8 cellular contexts compared by ENCODE assay signal in the genomic region with DNA sequence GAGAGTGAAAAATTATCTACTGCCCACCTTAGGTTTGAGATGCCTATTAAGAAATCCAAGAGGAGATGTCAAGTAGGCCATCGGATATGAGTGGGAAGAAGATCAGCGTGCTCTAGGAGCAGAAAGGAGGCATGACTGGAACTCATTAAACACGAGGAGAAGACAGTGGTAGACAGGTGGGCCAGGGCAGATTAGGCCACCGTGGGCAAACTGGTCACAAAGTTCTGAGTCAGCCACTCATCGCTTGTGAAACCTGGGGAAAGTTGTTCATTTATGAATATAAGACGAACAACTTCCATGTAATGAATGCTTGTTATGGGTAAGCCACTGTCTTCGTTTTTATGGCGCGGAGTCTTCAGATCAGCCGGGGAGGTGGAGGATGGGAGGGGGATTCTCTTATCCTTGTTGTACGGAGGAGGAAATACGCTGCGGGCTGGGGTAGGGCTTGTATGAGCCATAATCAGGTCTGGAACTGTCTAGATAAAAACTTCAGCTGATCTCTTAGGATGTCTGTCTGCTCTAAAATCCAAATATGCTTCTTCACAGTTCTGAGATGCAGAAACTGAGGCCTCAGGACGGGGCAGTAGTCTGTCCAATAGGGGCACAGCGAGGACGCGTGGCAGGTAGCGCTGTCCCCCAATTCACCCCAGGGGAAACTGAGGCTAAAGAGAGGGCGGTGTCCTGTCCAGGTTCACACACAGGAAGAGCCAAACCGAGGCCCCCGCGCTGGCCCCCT. TPM values are rescaled to one million over a fixed set of nuclear protein-coding genes. Genes with fewer than 3 reads are reported as not detected.
DNase-seq lines count a peak whose midpoint lies in the region; ATAC-seq and TF ChIP-seq lines count a peak whose summit lies in the region.

No MANE protein-coding gene starts in this region.

- H3K27ac ChIP-seq in SJCRH30 (peak overlapping the region; percentile 80), trophoblast cell (ENCODE audit: low read depth, low read length) (peak overlapping the region; percentile 31)

- H3K27me3 ChIP-seq in HAP-1 (ENCODE audit: low read depth) (no peaks in the 10 kb centered on the region), SJCRH30 (no peaks in the 10 kb centered on the region), trophoblast cell (ENCODE audit: insufficient read depth, low read length) (no peaks in the 10 kb centered on the region)

- H3K23ac ChIP-seq in trophoblast cell (ENCODE audit: low read length), result no peak overlapping the region

- no CpG with 5 or more reads among the region's 22 CpGs for WGBS in trophoblast cell (ENCODE audit: extremely low coverage, insufficient coverage, insufficient read length)

- H3K4me2 ChIP-seq in trophoblast cell (ENCODE audit: low read length), result peak overlapping the region; percentile 95

- peak overlapping the region; percentile 23 for H2BK5ac ChIP-seq in trophoblast cell (ENCODE audit: low read depth, low read length, poor library complexity)

- H3K79me2 ChIP-seq in trophoblast cell (ENCODE audit: control insufficient read depth, insufficient read depth, low read length, poor library complexity), result peaks cover 2% of the 10 kb centered on the region

- peak overlapping the region; percentile 31 for H3K18ac ChIP-seq in trophoblast cell (ENCODE audit: low read length)

- H4K8ac ChIP-seq in trophoblast cell (ENCODE audit: low read depth, low read length), result peak overlapping the region; percentile 87

- H3K9me3 ChIP-seq in HAP-1 (no peaks in the 10 kb centered on the region), SJCRH30 (replicated peaks) (no peaks in the 10 kb centered on the region), trophoblast cell (ENCODE audit: insufficient read depth, low read depth, low read length) (no peaks in the 10 kb centered on the region)

- in situ Hi-C loops in HAP-1 (cut with MboI; ENCODE audit: low sequenced_read_pairs), result no loop called here

- H3K9ac ChIP-seq in trophoblast cell (ENCODE audit: low read length), result peak overlapping the region; percentile 85

- H2BK120ac ChIP-seq in trophoblast cell (ENCODE audit: insufficient read depth, low read length, poor library complexity), result peak overlapping the region; percentile 20

- H2BK12ac ChIP-seq in trophoblast cell (ENCODE audit: low read length), result no peak overlapping the region

- peaks cover 11% of the 10 kb centered on the region for H3K79me1 ChIP-seq in trophoblast cell (ENCODE audit: low read length)

- peak overlapping the region; percentile 40 for H2AFZ ChIP-seq in trophoblast cell (ENCODE audit: insufficient read depth, low read length, poor library complexity)

- DNase-seq in HAP-1 (ENCODE audit: low spot score in 2 of 2), result no peak
- peak in 1 of 2 experiments; percentile 17 for DNase-seq in SJCRH30
- no peak for DNase-seq in epithelial cell of proximal tubule (ENCODE audit: low read depth)
- DNase-seq in trophoblast cell, result peak in 1 of 2 donors; percentile 39
- DNase-seq in activated CD4-positive, alpha-beta T cell treated with anti-CD3 and anti-CD28 coated beads for 4 hours, result no peak

- H4K91ac ChIP-seq in trophoblast cell (ENCODE audit: low read depth, low read length), result peak overlapping the region; percentile 75

- H2AK5ac ChIP-seq in trophoblast cell (ENCODE audit: low read length), result no peak overlapping the region

- peaks cover 5% of the 10 kb centered on the region for H3K4me1 ChIP-seq in HAP-1
- no peaks in the 10 kb centered on the region for H3K4me1 ChIP-seq in SJCRH30
- peaks cover 15 to 21% of the 10 kb centered on the region in 2 experiments for H3K4me1 ChIP-seq in trophoblast cell (ENCODE audit: control insufficient read depth in 1 of 2, insufficient read depth in 2 of 2, low read length in 2 of 2)

- peak overlapping the region; percentile 45 for H3K14ac ChIP-seq in trophoblast cell (ENCODE audit: low read length)

- ATAC-seq in GM21529 (IDR thresholded peaks at IDR 0.05; ENCODE audit: unreplicated experiment) (no peak), GM21423 (IDR thresholded peaks at IDR 0.05; ENCODE audit: unreplicated experiment) (no peak), HG03460 (IDR thresholded peaks at IDR 0.05; ENCODE audit: unreplicated experiment) (no peak)

- no peak for TF ChIP-seq CTCF in epithelial cell of proximal tubule (conservative IDR thresholded peaks at IDR 0.05; ENCODE audit: low read depth, low read length)

- H3K4ac ChIP-seq in trophoblast cell (ENCODE audit: low read depth, low read length), result peak overlapping the region; percentile 22

- H4K12ac ChIP-seq in trophoblast cell (ENCODE audit: low read depth, low read length), result peak overlapping the region; percentile 37

- H3K4me3 ChIP-seq in HAP-1, result peak overlapping the region; percentile 42
- H3K4me3 ChIP-seq in SJCRH30, result peak overlapping the region; percentile 56
- H3K4me3 ChIP-seq in epithelial cell of proximal tubule (ENCODE audit: low read depth, low read length), result peak overlapping the region; percentile 63
- peak overlapping the region; percentile 71 for H3K4me3 ChIP-seq in trophoblast cell (ENCODE audit: low read depth, low read length)

- H3K36me3 ChIP-seq in HAP-1 (replicated peaks), result no peaks in the 10 kb centered on the region
- H3K36me3 ChIP-seq in SJCRH30, result no peaks in the 10 kb centered on the region
- H3K36me3 ChIP-seq in trophoblast cell (ENCODE audit: control insufficient read depth in 1 of 2, insufficient read depth in 2 of 2, low read length in 2 of 2), result no peaks in the 10 kb centered on the region

RNA-seq across cellular contexts. Expression of gene ZNF444, which starts 1.1 kb away (rescaled TPM):
- total RNA-seq in SJCRH30 (2014; rRNA removed; shearing (Covaris generic)), result 18.7 and 19.8 TPM in 2 replicates
- total RNA-seq in epithelial cell of proximal tubule, result 32.5 and 40.2 TPM in 2 replicates
- polyA plus RNA-seq in trophoblast cell (2013), result 25.7 and 26.0 TPM in 2 replicates

RNA-seq across cellular contexts. Expression of gene ZNF787, which starts 18.9 kb away (rescaled TPM):
- total RNA-seq in SJCRH30 (2014; rRNA removed; shearing (Covaris generic)), result 24.7 and 24.8 TPM in 2 replicates
- 19.6 and 23.4 TPM in 2 replicates for total RNA-seq in epithelial cell of proximal tubule
- 23.4 and 24.3 TPM in 2 replicates for polyA plus RNA-seq in trophoblast cell (2013)

RNA-seq across cellular contexts. Expression of gene GALP, which starts 35.8 kb away (rescaled TPM):
- not detected in 2 replicates for total RNA-seq in SJCRH30 (2014; rRNA removed; shearing (Covaris generic))
- total RNA-seq in epithelial cell of proximal tubule, result not detected in 2 replicates
- polyA plus RNA-seq in trophoblast cell (2013), result not detected in 2 replicates

RNA-seq across cellular contexts. Expression of gene ZSCAN5B, which starts 57.6 kb away (rescaled TPM):
- 0.10 TPM in 1 of 2 replicates, not detected in the other for total RNA-seq in SJCRH30 (2014; rRNA removed; shearing (Covaris generic))
- not detected in 2 replicates for total RNA-seq in epithelial cell of proximal tubule
- 0.03 and 0.04 TPM in 2 replicates for polyA plus RNA-seq in trophoblast cell (2013)
